13 cellular contexts compared by ENCODE assay signal in the genomic region with DNA sequence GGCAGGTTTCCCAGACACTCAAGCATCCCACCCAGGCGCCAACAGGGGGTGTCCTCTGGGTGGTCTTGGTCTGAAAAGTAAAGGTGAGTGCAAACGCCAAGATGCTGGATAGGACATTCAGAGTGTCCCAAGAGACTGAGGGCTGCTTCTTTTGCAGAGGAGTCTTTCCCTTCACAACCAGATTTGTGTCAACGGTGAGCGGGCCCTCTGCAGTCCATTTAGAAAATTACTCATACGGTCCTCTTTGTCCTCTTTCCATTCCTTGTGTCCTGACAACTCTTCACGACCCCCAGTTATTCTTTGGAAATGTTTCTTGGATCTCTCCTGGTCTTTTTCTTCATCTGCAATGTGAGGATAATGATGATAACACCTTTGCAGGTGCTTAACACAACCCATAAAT.
A peak's percentile ranks its signal among the peaks of the same experiment; 100 is the strongest.
DNase-seq lines count a peak whose midpoint lies in the region; ATAC-seq and TF ChIP-seq lines count a peak whose summit lies in the region.
"Had no signal": no experiment of that assay in that cellular context is flagged by ENCODE, and none has a peak within 500 bp of the region (broad histone marks: within the 10 kb centered on the region; RNA-seq: fewer than 3 reads in every experiment).

No MANE protein-coding gene starts in this region.

- DNase-seq in stimulated activated naive CD8-positive, alpha-beta T cell treated with anti-CD3 and anti-CD28 coated beads, Interleukin-15, Interleukin-2, amounts not matched to agents 100 U/mL and 50 U/mL, for 24 hours: no peak
- DNase-seq in NB4 (ENCODE audit: low read depth) (peak; percentile 35), chondrocyte (ENCODE audit: low spot score) (no peak), NCI-H2107 treated with DMSO at 0.1 percent for 48 hours (lab: John Stamatoyannopoulos, UW; ENCODE audit: unreplicated experiment) (no peak), Right ventricle myocardium inferior (ENCODE audit: missing footprints) (no peak)
- no peak for DNase-seq in activated T-cell treated with anti-CD3 and anti-CD28 coated beads, Interleukin-2, amount 50 U/mL, for 1 hour
- DNase-seq in stimulated activated CD4-positive, alpha-beta T cell treated with anti-CD3 and anti-CD28 coated beads, Interleukin-2, amount 100 ng/mL, for 24 hours: no peak
- DNase-seq: activated CD4-positive, alpha-beta T cell treated with anti-CD3 and anti-CD28 coated beads, Interleukin-2, amount 10 ng/mL, durations not matched to agents 24 days and 14 days; activated T-cell treated with anti-CD3 and anti-CD28 coated beads, Interleukin-2, amount 50 U/mL, for 24 hours; NCI-H1105 treated with DMSO at 0.1 percent for 48 hours; T-helper 2 cell had no signal

- H3K4me1 Mint-ChIP-seq in stimulated activated naive CD8-positive, alpha-beta T cell treated with anti-CD3 and anti-CD28 coated beads, Interleukin-15, Interleukin-2, amounts not matched to agents 100 ng/mL and 50 ng/mL, for 24 hours (ENCODE audit: low read depth): peaks cover 36% of the 10 kb centered on the region
- H3K4me1 Mint-ChIP-seq in chondrocyte (ENCODE audit: low read depth): peaks cover 62% of the 10 kb centered on the region
- H3K4me1 Mint-ChIP-seq: B cell had no signal

- no peak overlapping the region for H3K4me3 Mint-ChIP-seq in stimulated activated naive CD8-positive, alpha-beta T cell treated with anti-CD3 and anti-CD28 coated beads, Interleukin-15, Interleukin-2, amounts not matched to agents 100 ng/mL and 50 ng/mL, for 24 hours
- no peak overlapping the region for H3K4me3 Mint-ChIP-seq in chondrocyte (ENCODE audit: unreplicated experiment)
- H3K4me3 Mint-ChIP-seq: activated CD4-positive, alpha-beta T cell treated with anti-CD3 and anti-CD28 coated beads, Interleukin-2, amount 10 ng/mL, durations not matched to agents 24 days and 14 days; activated T-cell treated with anti-CD3 and anti-CD28 coated beads, Interleukin-2, amount 50 U/mL, for 24 hours; B cell had no signal

- H3K27me3 Mint-ChIP-seq in stimulated activated naive CD8-positive, alpha-beta T cell treated with anti-CD3 and anti-CD28 coated beads, Interleukin-15, Interleukin-2, amounts not matched to agents 100 ng/mL and 50 ng/mL, for 24 hours: no peaks in the 10 kb centered on the region
- no peaks in the 10 kb centered on the region for H3K27me3 Mint-ChIP-seq in chondrocyte (ENCODE audit: low read depth)
- H3K27me3 Mint-ChIP-seq: activated CD4-positive, alpha-beta T cell treated with anti-CD3 and anti-CD28 coated beads, Interleukin-2, amount 10 ng/mL, durations not matched to agents 24 days and 14 days; activated T-cell treated with anti-CD3 and anti-CD28 coated beads, Interleukin-2, amount 50 U/mL, for 24 hours had no signal

- H3K9me3 Mint-ChIP-seq in stimulated activated naive CD8-positive, alpha-beta T cell treated with anti-CD3 and anti-CD28 coated beads, Interleukin-15, Interleukin-2, amounts not matched to agents 100 ng/mL and 50 ng/mL, for 24 hours: no peaks in the 10 kb centered on the region
- no peaks in the 10 kb centered on the region for H3K9me3 Mint-ChIP-seq in chondrocyte (ENCODE audit: low read depth)
- H3K9me3 Mint-ChIP-seq: activated T-cell treated with anti-CD3 and anti-CD28 coated beads, Interleukin-2, amount 50 U/mL, for 24 hours had no signal

- no peak for ATAC-seq in stimulated activated naive CD8-positive, alpha-beta T cell treated with anti-CD3 and anti-CD28 coated beads, Interleukin-15, Interleukin-2, amounts not matched to agents 100 U/mL and 50 U/mL, for 24 hours
- ATAC-seq in Right ventricle myocardium inferior: no peak

- no peak for TF ChIP-seq CTCF in NB4 (IDR thresholded peaks at IDR 0.05; ENCODE audit: low read depth, low read length)
- TF ChIP-seq CTCF in chondrocyte (IDR thresholded peaks at IDR 0.05): peak; percentile 55

- no peak overlapping the region for H3K4me3 ChIP-seq in NB4 (ENCODE audit: low read depth, low read length)

- intact Hi-C loops in Right ventricle myocardium inferior (cut with DNase I): loop anchor here (2.0 kb wide), 1 partner anchor 170 kb away; no protein-coding TSS in a partner anchor

- no peaks in the 10 kb centered on the region for H3K36me3 Mint-ChIP-seq in stimulated activated naive CD8-positive, alpha-beta T cell treated with anti-CD3 and anti-CD28 coated beads, Interleukin-15, Interleukin-2, amounts not matched to agents 100 ng/mL and 50 ng/mL, for 24 hours (ENCODE audit: low read depth)
- no peaks in the 10 kb centered on the region for H3K36me3 Mint-ChIP-seq in chondrocyte (ENCODE audit: low read depth)

- TF ChIP-seq POLR2A in NB4 (IDR thresholded peaks at IDR 0.05; ENCODE audit: extremely low read depth, insufficient read length): no peak

- peak overlapping the region; percentile 66 for H3K27ac Mint-ChIP-seq in stimulated activated naive CD8-positive, alpha-beta T cell treated with anti-CD3 and anti-CD28 coated beads, Interleukin-15, Interleukin-2, amounts not matched to agents 100 ng/mL and 50 ng/mL, for 24 hours
- H3K27ac Mint-ChIP-seq in chondrocyte (ENCODE audit: unreplicated experiment): no peak overlapping the region
- H3K27ac Mint-ChIP-seq: activated CD4-positive, alpha-beta T cell treated with anti-CD3 and anti-CD28 coated beads, Interleukin-2, amount 10 ng/mL, durations not matched to agents 24 days and 14 days; activated T-cell treated with anti-CD3 and anti-CD28 coated beads, Interleukin-2, amount 50 U/mL, for 24 hours; B cell had no signal
